ENCODE assay signal across 1 cellular context in the genomic region with DNA sequence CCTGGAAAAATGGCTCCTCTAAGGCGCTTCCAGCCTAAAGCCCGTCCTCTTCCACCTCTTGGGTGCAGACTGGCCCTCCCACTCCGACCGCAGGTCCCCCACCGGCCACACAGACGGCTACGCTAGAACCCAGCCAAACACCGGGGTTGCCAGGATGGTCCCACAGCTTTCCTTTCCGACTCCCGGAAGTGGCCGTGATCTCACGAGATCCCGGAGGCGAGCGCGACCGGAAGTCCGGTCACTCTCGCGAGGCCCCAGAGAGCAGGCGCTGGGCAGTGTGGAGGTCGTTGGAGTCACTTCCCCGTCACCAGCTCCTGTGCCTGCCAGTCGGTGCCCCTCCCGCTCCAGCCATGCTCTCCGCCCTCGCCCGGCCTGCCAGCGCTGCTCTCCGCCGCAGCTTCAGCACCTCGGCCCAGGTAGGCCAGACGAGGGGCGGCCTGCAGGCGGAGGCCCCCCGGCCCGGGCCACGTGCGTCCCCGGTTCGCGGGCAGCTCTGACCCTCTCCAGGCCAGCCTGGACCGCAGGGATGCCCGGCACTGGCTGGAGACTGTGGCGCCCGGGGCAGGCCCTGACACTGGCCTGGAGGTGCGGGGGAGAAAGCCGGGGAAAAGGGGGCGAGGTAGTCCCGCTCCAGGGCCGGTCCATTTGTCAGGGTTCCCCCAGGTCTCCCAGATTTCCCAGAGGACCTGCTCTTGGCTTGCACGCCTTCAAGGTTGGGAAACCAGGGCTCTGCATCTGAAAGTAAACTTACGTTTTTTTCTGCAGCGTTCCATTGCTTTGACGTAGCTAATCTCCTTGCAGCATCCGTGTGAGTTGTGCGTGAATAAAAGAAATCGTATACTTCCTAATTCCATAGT.
TF ChIP-seq lines count a peak whose summit lies in the region.

A gene with protein sequence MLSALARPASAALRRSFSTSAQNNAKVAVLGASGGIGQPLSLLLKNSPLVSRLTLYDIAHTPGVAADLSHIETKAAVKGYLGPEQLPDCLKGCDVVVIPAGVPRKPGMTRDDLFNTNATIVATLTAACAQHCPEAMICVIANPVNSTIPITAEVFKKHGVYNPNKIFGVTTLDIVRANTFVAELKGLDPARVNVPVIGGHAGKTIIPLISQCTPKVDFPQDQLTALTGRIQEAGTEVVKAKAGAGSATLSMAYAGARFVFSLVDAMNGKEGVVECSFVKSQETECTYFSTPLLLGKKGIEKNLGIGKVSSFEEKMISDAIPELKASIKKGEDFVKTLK (plus strand): TSS at position 296 of the 857 bp plus-strand sequence. CDS start 55 bp downstream, at position 351.
A gene with protein sequence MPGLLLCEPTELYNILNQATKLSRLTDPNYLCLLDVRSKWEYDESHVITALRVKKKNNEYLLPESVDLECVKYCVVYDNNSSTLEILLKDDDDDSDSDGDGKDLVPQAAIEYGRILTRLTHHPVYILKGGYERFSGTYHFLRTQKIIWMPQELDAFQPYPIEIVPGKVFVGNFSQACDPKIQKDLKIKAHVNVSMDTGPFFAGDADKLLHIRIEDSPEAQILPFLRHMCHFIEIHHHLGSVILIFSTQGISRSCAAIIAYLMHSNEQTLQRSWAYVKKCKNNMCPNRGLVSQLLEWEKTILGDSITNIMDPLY (minus strand): TSS at position 190 of the 857 bp plus-strand sequence. CDS start 17,477 bp downstream, outside the sequence.

TF ChIP-seq in HepG2, 621 proteins besides CTCF, POLR2A, EP300 and RAD21 (continued from another document and continues in another):
- no peak for TF ChIP-seq FOXA1 (IDR thresholded peaks at IDR 0.05)
- peak; percentile 32; the same call in 1 of the 2 replicates for TF ChIP-seq FOXA1 (CRISPR knock-in tag; IDR thresholded peaks at IDR 0.05)
- TF ChIP-seq MAFF (IDR thresholded peaks at IDR 0.05; ENCODE audit: low read depth, low read length), result no peak
- TF ChIP-seq SOX6 (IDR thresholded peaks at IDR 0.05), result no peak
- peak; percentile 66 for TF ChIP-seq SOX6 (CRISPR knock-in tag; IDR thresholded peaks at IDR 0.05)
- TF ChIP-seq, protein P1, sequence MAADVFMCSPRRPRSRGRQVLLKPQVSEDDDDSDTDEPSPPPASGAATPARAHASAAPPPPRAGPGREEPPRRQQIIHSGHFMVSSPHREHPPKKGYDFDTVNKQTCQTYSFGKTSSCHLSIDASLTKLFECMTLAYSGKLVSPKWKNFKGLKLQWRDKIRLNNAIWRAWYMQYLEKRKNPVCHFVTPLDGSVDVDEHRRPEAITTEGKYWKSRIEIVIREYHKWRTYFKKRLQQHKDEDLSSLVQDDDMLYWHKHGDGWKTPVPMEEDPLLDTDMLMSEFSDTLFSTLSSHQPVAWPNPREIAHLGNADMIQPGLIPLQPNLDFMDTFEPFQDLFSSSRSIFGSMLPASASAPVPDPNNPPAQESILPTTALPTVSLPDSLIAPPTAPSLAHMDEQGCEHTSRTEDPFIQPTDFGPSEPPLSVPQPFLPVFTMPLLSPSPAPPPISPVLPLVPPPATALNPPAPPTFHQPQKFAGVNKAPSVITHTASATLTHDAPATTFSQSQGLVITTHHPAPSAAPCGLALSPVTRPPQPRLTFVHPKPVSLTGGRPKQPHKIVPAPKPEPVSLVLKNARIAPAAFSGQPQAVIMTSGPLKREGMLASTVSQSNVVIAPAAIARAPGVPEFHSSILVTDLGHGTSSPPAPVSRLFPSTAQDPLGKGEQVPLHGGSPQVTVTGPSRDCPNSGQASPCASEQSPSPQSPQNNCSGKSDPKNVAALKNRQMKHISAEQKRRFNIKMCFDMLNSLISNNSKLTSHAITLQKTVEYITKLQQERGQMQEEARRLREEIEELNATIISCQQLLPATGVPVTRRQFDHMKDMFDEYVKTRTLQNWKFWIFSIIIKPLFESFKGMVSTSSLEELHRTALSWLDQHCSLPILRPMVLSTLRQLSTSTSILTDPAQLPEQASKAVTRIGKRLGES (CRISPR knock-in tag; IDR thresholded peaks at IDR 0.05; ENCODE audit: borderline replicate concordance), result no peak
- TF ChIP-seq, protein P2, sequence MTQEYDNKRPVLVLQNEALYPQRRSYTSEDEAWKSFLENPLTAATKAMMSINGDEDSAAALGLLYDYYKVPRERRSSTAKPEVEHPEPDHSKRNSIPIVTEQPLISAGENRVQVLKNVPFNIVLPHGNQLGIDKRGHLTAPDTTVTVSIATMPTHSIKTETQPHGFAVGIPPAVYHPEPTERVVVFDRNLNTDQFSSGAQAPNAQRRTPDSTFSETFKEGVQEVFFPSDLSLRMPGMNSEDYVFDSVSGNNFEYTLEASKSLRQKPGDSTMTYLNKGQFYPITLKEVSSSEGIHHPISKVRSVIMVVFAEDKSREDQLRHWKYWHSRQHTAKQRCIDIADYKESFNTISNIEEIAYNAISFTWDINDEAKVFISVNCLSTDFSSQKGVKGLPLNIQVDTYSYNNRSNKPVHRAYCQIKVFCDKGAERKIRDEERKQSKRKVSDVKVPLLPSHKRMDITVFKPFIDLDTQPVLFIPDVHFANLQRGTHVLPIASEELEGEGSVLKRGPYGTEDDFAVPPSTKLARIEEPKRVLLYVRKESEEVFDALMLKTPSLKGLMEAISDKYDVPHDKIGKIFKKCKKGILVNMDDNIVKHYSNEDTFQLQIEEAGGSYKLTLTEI (CRISPR knock-in tag; conservative IDR thresholded peaks at IDR 0.05), result no peak
- peak; percentile 79; the same call in 1 of the 2 replicates for TF ChIP-seq SALL2 (CRISPR knock-in tag; IDR thresholded peaks at IDR 0.05)
- no peak for TF ChIP-seq ZSCAN22 (CRISPR knock-in tag; IDR thresholded peaks at IDR 0.05)
- peak; percentile 47 for TF ChIP-seq BCL6 (CRISPR knock-in tag; IDR thresholded peaks at IDR 0.05)
- TF ChIP-seq PAF1 (CRISPR knock-in tag; IDR thresholded peaks at IDR 0.05), result no peak
- TF ChIP-seq TMF1 (CRISPR knock-in tag; IDR thresholded peaks at IDR 0.05; ENCODE audit: low read depth), result peak; percentile 51; the same call in 1 of the 2 replicates
- no peak for TF ChIP-seq KDM1A (CRISPR knock-in tag; IDR thresholded peaks at IDR 0.05)
- TF ChIP-seq ETV6 (CRISPR knock-in tag; conservative IDR thresholded peaks at IDR 0.05), result peak; percentile 58; the same call in 1 of the 2 replicates
- TF ChIP-seq, protein P3, sequence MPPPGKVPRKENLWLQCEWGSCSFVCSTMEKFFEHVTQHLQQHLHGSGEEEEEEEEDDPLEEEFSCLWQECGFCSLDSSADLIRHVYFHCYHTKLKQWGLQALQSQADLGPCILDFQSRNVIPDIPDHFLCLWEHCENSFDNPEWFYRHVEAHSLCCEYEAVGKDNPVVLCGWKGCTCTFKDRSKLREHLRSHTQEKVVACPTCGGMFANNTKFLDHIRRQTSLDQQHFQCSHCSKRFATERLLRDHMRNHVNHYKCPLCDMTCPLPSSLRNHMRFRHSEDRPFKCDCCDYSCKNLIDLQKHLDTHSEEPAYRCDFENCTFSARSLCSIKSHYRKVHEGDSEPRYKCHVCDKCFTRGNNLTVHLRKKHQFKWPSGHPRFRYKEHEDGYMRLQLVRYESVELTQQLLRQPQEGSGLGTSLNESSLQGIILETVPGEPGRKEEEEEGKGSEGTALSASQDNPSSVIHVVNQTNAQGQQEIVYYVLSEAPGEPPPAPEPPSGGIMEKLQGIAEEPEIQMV (CRISPR knock-in tag; IDR thresholded peaks at IDR 0.05; ENCODE audit: low read depth), result no peak
- no peak; the same call in none of the 2 replicates for TF ChIP-seq ZBTB21 (CRISPR knock-in tag; IDR thresholded peaks at IDR 0.05)
- peak; percentile 96 for TF ChIP-seq THAP11 (CRISPR knock-in tag; IDR thresholded peaks at IDR 0.05)
- no peak for TF ChIP-seq TOE1 (CRISPR knock-in tag; IDR thresholded peaks at IDR 0.05)
- peak; percentile 93 for TF ChIP-seq TAF1 (CRISPR knock-in tag; IDR thresholded peaks at IDR 0.05)
- TF ChIP-seq NFE2 (CRISPR knock-in tag; IDR thresholded peaks at IDR 0.05), result no peak
- TF ChIP-seq ZSCAN25 (CRISPR knock-in tag; IDR thresholded peaks at IDR 0.05), result peak; percentile 72; the same call in 1 of the 2 replicates
- TF ChIP-seq, protein P4, sequence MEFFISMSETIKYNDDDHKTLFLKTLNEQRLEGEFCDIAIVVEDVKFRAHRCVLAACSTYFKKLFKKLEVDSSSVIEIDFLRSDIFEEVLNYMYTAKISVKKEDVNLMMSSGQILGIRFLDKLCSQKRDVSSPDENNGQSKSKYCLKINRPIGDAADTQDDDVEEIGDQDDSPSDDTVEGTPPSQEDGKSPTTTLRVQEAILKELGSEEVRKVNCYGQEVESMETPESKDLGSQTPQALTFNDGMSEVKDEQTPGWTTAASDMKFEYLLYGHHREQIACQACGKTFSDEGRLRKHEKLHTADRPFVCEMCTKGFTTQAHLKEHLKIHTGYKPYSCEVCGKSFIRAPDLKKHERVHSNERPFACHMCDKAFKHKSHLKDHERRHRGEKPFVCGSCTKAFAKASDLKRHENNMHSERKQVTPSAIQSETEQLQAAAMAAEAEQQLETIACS (CRISPR knock-in tag; IDR thresholded peaks at IDR 0.05), result peak; percentile 36; the same call in 1 of the 2 replicates
- no peak; the same call in 1 of the 2 replicates for TF ChIP-seq ZZZ3 (CRISPR knock-in tag; IDR thresholded peaks at IDR 0.05; ENCODE audit: borderline replicate concordance)
- TF ChIP-seq, protein P5, sequence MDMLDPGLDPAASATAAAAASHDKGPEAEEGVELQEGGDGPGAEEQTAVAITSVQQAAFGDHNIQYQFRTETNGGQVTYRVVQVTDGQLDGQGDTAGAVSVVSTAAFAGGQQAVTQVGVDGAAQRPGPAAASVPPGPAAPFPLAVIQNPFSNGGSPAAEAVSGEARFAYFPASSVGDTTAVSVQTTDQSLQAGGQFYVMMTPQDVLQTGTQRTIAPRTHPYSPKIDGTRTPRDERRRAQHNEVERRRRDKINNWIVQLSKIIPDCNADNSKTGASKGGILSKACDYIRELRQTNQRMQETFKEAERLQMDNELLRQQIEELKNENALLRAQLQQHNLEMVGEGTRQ (IDR thresholded peaks at IDR 0.05; ENCODE audit: low read depth, low read length), result no peak
- TF ChIP-seq, protein P5 (CRISPR knock-in tag; IDR thresholded peaks at IDR 0.05; ENCODE audit: borderline replicate concordance), result 0 out of 2 replicates have a peak, but pooled peaks have one; percentile 45
- TF ChIP-seq, protein P6, sequence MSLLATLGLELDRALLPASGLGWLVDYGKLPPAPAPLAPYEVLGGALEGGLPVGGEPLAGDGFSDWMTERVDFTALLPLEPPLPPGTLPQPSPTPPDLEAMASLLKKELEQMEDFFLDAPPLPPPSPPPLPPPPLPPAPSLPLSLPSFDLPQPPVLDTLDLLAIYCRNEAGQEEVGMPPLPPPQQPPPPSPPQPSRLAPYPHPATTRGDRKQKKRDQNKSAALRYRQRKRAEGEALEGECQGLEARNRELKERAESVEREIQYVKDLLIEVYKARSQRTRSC (CRISPR knock-in tag; IDR thresholded peaks at IDR 0.05; ENCODE audit: low read depth), result no peak
- TF ChIP-seq ZNF572 (CRISPR knock-in tag; IDR thresholded peaks at IDR 0.05), result peak; percentile 11; the same call in 1 of the 2 replicates
- no peak for TF ChIP-seq ATF7-NPFF (CRISPR knock-in tag; IDR thresholded peaks at IDR 0.05; ENCODE audit: low read depth)
- peak; percentile 83; the same call in 1 of the 2 replicates for TF ChIP-seq ZNF567 (CRISPR knock-in tag; IDR thresholded peaks at IDR 0.05; ENCODE audit: borderline replicate concordance)
- TF ChIP-seq, protein P7, sequence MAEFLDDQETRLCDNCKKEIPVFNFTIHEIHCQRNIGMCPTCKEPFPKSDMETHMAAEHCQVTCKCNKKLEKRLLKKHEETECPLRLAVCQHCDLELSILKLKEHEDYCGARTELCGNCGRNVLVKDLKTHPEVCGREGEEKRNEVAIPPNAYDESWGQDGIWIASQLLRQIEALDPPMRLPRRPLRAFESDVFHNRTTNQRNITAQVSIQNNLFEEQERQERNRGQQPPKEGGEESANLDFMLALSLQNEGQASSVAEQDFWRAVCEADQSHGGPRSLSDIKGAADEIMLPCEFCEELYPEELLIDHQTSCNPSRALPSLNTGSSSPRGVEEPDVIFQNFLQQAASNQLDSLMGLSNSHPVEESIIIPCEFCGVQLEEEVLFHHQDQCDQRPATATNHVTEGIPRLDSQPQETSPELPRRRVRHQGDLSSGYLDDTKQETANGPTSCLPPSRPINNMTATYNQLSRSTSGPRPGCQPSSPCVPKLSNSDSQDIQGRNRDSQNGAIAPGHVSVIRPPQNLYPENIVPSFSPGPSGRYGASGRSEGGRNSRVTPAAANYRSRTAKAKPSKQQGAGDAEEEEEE (CRISPR knock-in tag; IDR thresholded peaks at IDR 0.05; ENCODE audit: borderline replicate concordance), result no peak
- no peak for TF ChIP-seq SRSF4 (IDR thresholded peaks at IDR 0.05; ENCODE audit: low read depth, low read length, poor library complexity, severe bottlenecking)
- 0 out of 2 replicates have a peak, but pooled peaks have one; percentile 44 for TF ChIP-seq SATB2 (CRISPR knock-in tag; IDR thresholded peaks at IDR 0.05)
- TF ChIP-seq ZMYM4 (CRISPR knock-in tag; IDR thresholded peaks at IDR 0.05), result peak; percentile 95
- TF ChIP-seq ZNF180 (CRISPR knock-in tag; IDR thresholded peaks at IDR 0.05; ENCODE audit: borderline replicate concordance, low read depth), result no peak
- TF ChIP-seq ZNF333 (CRISPR knock-in tag; IDR thresholded peaks at IDR 0.05; ENCODE audit: borderline replicate concordance), result peak; percentile 55; the same call in 1 of the 2 replicates
- TF ChIP-seq, protein P8, sequence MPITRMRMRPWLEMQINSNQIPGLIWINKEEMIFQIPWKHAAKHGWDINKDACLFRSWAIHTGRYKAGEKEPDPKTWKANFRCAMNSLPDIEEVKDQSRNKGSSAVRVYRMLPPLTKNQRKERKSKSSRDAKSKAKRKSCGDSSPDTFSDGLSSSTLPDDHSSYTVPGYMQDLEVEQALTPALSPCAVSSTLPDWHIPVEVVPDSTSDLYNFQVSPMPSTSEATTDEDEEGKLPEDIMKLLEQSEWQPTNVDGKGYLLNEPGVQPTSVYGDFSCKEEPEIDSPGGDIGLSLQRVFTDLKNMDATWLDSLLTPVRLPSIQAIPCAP (CRISPR knock-in tag; IDR thresholded peaks at IDR 0.05; ENCODE audit: low read depth), result no peak
- TF ChIP-seq, protein P9, sequence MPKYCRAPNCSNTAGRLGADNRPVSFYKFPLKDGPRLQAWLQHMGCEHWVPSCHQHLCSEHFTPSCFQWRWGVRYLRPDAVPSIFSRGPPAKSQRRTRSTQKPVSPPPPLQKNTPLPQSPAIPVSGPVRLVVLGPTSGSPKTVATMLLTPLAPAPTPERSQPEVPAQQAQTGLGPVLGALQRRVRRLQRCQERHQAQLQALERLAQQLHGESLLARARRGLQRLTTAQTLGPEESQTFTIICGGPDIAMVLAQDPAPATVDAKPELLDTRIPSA (CRISPR knock-in tag; IDR thresholded peaks at IDR 0.05; ENCODE audit: borderline replicate concordance), result peak; percentile 78; the same call in 1 of the 2 replicates
